In the genomic region with DNA sequence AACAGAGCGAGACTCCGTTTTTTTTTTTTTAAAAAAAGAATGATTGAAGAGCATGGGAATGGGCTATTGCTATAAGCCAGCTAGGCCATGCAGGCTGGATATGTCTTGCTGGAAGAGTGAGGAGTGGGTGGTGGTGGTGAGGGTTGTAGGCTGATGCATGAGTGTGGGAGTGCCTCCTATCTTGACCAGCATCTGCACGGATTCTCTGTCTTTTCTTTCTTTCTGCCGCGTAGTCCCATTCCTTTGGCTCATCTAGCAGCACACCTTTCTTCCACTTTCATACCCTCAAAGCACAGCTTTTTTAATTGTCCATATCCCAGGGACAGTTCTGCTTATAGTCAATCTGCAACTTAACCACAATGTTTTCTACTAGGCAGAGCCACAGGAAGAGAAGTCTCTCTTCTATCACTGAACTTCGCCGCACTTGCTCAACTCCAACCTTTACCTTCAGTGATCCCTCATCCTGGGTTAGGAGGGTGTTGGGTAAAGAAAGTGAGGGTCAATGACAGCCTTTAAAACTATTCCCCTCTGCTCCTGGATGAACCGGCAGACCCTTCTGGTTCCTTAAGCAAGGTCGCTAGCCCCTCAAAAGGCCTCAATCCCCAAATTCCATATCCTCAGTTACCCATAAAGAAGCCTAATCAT, we compare ENCODE assay signal across 21 cellular contexts. TPM values are rescaled to one million over a fixed set of nuclear protein-coding genes. Genes with fewer than 3 reads are reported as not detected.
"Had no signal": no experiment of that assay in that cellular context is flagged by ENCODE, and none has a peak within 500 bp of the region (broad histone marks: within the 10 kb centered on the region; RNA-seq: fewer than 3 reads in every experiment).

No MANE protein-coding gene starts in this region.

- H3K27ac ChIP-seq: foreskin keratinocyte, left ventricle myocardium inferior, upper lobe of right lung, VCaP had no signal

- H3K27me3 ChIP-seq: foreskin keratinocyte, upper lobe of right lung had no signal

- H3K4me3 ChIP-seq: left ventricle myocardium inferior, upper lobe of right lung had no signal

- FAIRE-seq: kidney had no signal

- H3K9me3 ChIP-seq: left ventricle myocardium inferior, upper lobe of right lung had no signal

- H3K9me3 Mint-ChIP-seq: activated CD8-positive, alpha-beta T cell treated with anti-CD3 and anti-CD28 coated beads for 36 hours; activated T-cell treated with anti-CD3 and anti-CD28 coated beads, Interleukin-2, amount 50 U/mL, for 4 hours; central memory CD8-positive, alpha-beta T cell; effector memory CD8-positive, alpha-beta T cell; natural killer cell treated with Interleukin-12 subunit alpha and Interleukin-12 subunit beta and Interleukin-15 and Interleukin-18, amount 100 ng/mL, for 72 hours had no signal

- H3K27ac Mint-ChIP-seq: activated CD8-positive, alpha-beta T cell treated with anti-CD3 and anti-CD28 coated beads for 36 hours; effector memory CD8-positive, alpha-beta T cell; natural killer cell treated with Interleukin-12 subunit alpha and Interleukin-12 subunit beta and Interleukin-15 and Interleukin-18, amount 100 ng/mL, for 72 hours had no signal

- H3K4me3 Mint-ChIP-seq: activated CD8-positive, alpha-beta T cell treated with anti-CD3 and anti-CD28 coated beads for 36 hours; activated T-cell treated with anti-CD3 and anti-CD28 coated beads, Interleukin-2, amount 50 U/mL, for 4 hours; central memory CD8-positive, alpha-beta T cell; effector memory CD8-positive, alpha-beta T cell; natural killer cell treated with Interleukin-12 subunit alpha and Interleukin-12 subunit beta and Interleukin-15 and Interleukin-18, amount 100 ng/mL, for 72 hours had no signal

- H3K4me1 Mint-ChIP-seq: central memory CD8-positive, alpha-beta T cell had no signal

- H3K36me3 ChIP-seq: left ventricle myocardium inferior, upper lobe of right lung had no signal

- DNase-seq: activated CD8-positive, alpha-beta T cell treated with anti-CD3 and anti-CD28 coated beads for 36 hours; activated effector memory CD4-positive, alpha-beta T cell treated with Interleukin-2 at 50 U/mL for 16 hours; activated naive CD4-positive, alpha-beta T cell treated with anti-CD3 and anti-CD28 coated beads, Interleukin-2, amount 50 U/mL, for 16 hours; activated T-cell treated with anti-CD3 and anti-CD28 coated beads, Interleukin-2, amount 50 U/mL, for 4 hours; cortex of kidney; effector memory CD8-positive, alpha-beta T cell; foreskin keratinocyte; glutamatergic neuron; hypothalamus; kidney; mesendoderm; nucleus accumbens; retina; stimulated activated CD4-positive, alpha-beta T cell treated with anti-CD3 and anti-CD28 coated beads, Interleukin-4, amount 100 ng/mL, for 1 hour; stimulated activated naive CD8-positive, alpha-beta T cell treated with anti-CD3 and anti-CD28 coated beads, Interleukin-15, Interleukin-2, amounts not matched to agents 100 U/mL and 50 U/mL, for 24 hours; T-helper 1 cell; upper lobe of right lung had no signal

- H3K4me1 ChIP-seq: upper lobe of right lung had no signal

- ATAC-seq: activated CD8-positive, alpha-beta T cell treated with anti-CD3 and anti-CD28 coated beads for 36 hours; activated T-cell treated with anti-CD3 and anti-CD28 coated beads, Interleukin-2, amount 50 U/mL, for 4 hours; effector memory CD8-positive, alpha-beta T cell; foreskin keratinocyte; natural killer cell treated with Interleukin-12 subunit alpha and Interleukin-12 subunit beta and Interleukin-15 and Interleukin-18, amount 100 ng/mL, for 72 hours; stimulated activated naive CD8-positive, alpha-beta T cell treated with anti-CD3 and anti-CD28 coated beads, Interleukin-15, Interleukin-2, amounts not matched to agents 100 U/mL and 50 U/mL, for 24 hours; upper lobe of right lung had no signal

- H3K36me3 Mint-ChIP-seq: natural killer cell treated with Interleukin-12 subunit alpha and Interleukin-12 subunit beta and Interleukin-15 and Interleukin-18, amount 100 ng/mL, for 72 hours had no signal

RNA-seq across cellular contexts. Expression of gene ADCY10, which starts 15.2 kb away (rescaled TPM):
- total RNA-seq: activated T-cell treated with anti-CD3 and anti-CD28 coated beads, Interleukin-2, amount 50 U/mL, for 4 hours had no signal
